Comparison of ENCODE assay signal across 21 cellular contexts in the genomic region with DNA sequence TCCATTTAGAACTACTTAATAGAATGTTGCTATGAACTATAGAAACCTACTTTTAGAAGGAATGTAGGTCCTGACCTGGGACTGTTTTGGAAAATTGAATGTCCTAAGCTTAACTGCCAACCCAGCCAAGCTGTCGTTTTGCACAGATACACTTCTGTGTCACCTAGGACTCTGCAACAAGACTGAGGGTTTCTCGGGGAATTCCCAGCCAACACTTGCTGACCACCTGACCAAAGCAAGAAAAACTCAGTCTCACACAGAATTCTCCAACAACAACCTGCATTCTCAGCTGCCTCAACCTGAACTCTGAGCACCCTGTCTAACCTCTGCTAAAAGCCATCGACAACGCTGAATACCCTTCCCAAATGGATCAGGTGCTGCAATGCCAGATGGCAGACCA.
DNase-seq lines count a peak whose midpoint lies in the region; ATAC-seq, FAIRE-seq and TF ChIP-seq lines count a peak whose summit lies in the region.
"Had no signal": no experiment of that assay in that cellular context is flagged by ENCODE, and none has a peak within 500 bp of the region (broad histone marks: within the 10 kb centered on the region; RNA-seq: fewer than 3 reads in every experiment).

No MANE protein-coding gene starts in this region.

- H4K20me1 ChIP-seq in SK-N-SH (ENCODE audit: insufficient read depth) = no peaks in the 10 kb centered on the region
- H4K20me1 ChIP-seq: BLaER1 had no signal

- POLR2A ChIA-PET in SK-N-SH (lab: Yijun Ruan, JAX) = no interaction called here

- H3K79me2 ChIP-seq in SK-N-SH (ENCODE audit: insufficient read depth) = no peaks in the 10 kb centered on the region

- ATAC-seq in GM19351 (IDR thresholded peaks at IDR 0.05; ENCODE audit: unreplicated experiment) = peak; percentile 84
- peak; percentile 64 for ATAC-seq in HG03442 (IDR thresholded peaks at IDR 0.05; ENCODE audit: unreplicated experiment)
- ATAC-seq in natural killer cell = peak in 2 of 3 donors; percentile 59 to 69
- ATAC-seq in esophagus mucosa = no peak
- ATAC-seq: CD8-positive, alpha-beta T cell; K562 had no signal

- H2AFZ ChIP-seq in SK-N-SH (ENCODE audit: low read depth) = no peak overlapping the region

- TF ChIP-seq EP300 in SK-N-SH (IDR thresholded peaks at IDR 0.05; ENCODE audit: borderline replicate concordance in 1 of 2, low read depth in 1 of 2, low read length in 1 of 2) = no peak

- H3K4me3 ChIP-seq in SK-N-SH (ENCODE audit: low read depth in 2 of 2, low read length in 1 of 2) = no peak overlapping the region
- H3K4me3 ChIP-seq: BLaER1, K562, SK-N-MC had no signal

- H3F3A ChIP-seq in SK-N-SH (replicated peaks; ENCODE audit: insufficient read depth) = no peaks in the 10 kb centered on the region

- no peaks in the 10 kb centered on the region for H3K36me3 Mint-ChIP-seq in natural killer cell
- H3K36me3 Mint-ChIP-seq: CD8-positive, alpha-beta T cell had no signal

- H3K27me3 Mint-ChIP-seq in natural killer cell (ENCODE audit: low read depth in 2 of 2) = peaks cover 0 to 19% of the 10 kb centered on the region in 2 donors

- FAIRE-seq in H54 (lab: Jason Lieb, UNC) = no peak
- FAIRE-seq: D721Med, K562, RCC 7860 had no signal

- peak; percentile 22 to 58 for DNase-seq in NCI-H524 (lab: John Stamatoyannopoulos, UW)
- no peak for DNase-seq in NCI-H524 treated with DMSO at 0.1 percent for 48 hours (lab: John Stamatoyannopoulos, UW)
- no peak for DNase-seq in natural killer cell
- no peak for DNase-seq in H54 (ENCODE audit: insufficient read length, low spot score)
- DNase-seq in SK-N-SH = no peak
- DNase-seq: CD8-positive, alpha-beta T cell; DND-41; GF-D8; HFFc6; NCI-H1417 treated with DMSO at 0.1 percent for 48 hours; NCI-H1930; NCI-H510A; Right ventricle myocardium superior had no signal

- H3K27me3 ChIP-seq in SK-N-SH (ENCODE audit: insufficient read depth) = no peaks in the 10 kb centered on the region
- H3K27me3 ChIP-seq: BLaER1 had no signal

- H3K27ac Mint-ChIP-seq in natural killer cell = no peak overlapping the region
- H3K27ac Mint-ChIP-seq: CD8-positive, alpha-beta T cell; HFFc6 had no signal

- no peaks in the 10 kb centered on the region for H3K9me2 ChIP-seq in SK-N-SH

- no peaks in the 10 kb centered on the region for H3K9me3 Mint-ChIP-seq in natural killer cell
- H3K9me3 Mint-ChIP-seq: CD8-positive, alpha-beta T cell; HFFc6 had no signal

- H3K4me3 Mint-ChIP-seq in natural killer cell = no peak overlapping the region
- H3K4me3 Mint-ChIP-seq: CD8-positive, alpha-beta T cell; HFFc6 had no signal

- H3K4me1 Mint-ChIP-seq in natural killer cell = peaks cover 0 to 3% of the 10 kb centered on the region in 2 donors

- no peak overlapping the region for H3K4me2 ChIP-seq in SK-N-SH
- H3K4me2 ChIP-seq: BLaER1 had no signal

- intact Hi-C loops in natural killer cell (cut with micrococcal nuclease) = no loop called here

- no peaks in the 10 kb centered on the region for H3K9me3 ChIP-seq in SK-N-SH
- H3K9me3 ChIP-seq: BLaER1 had no signal

- H3K36me3 ChIP-seq in SK-N-SH (replicated peaks in 1 of 2; ENCODE audit: control insufficient read depth in 1 of 2, insufficient read depth in 2 of 2, low read length in 1 of 2) = no peaks in the 10 kb centered on the region
- H3K36me3 ChIP-seq: BLaER1 had no signal

- no peak for TF ChIP-seq POLR2A in H54 (IDR thresholded peaks at IDR 0.05; ENCODE audit: low read depth, low read length)

- no peak overlapping the region for H3K9ac ChIP-seq in SK-N-SH
- H3K9ac ChIP-seq: BLaER1 had no signal

- no peak for TF ChIP-seq RAD21 in SK-N-SH (IDR thresholded peaks at IDR 0.05; ENCODE audit: low read length)

- peaks cover 0 to 8% of the 10 kb centered on the region in 2 experiments; a peak in 1 of 4 replicates for H3K4me1 ChIP-seq in SK-N-SH (ENCODE audit: control insufficient read depth in 1 of 2, insufficient read depth in 2 of 2, low read depth in 1 of 2, low read length in 1 of 2)

- WGBS in SK-N-SH (ENCODE audit: low lambda C conversion rate) = 49% methylated on average over 3 of the region's 4 CpGs

- CTCF ChIA-PET in SK-N-SH (lab: Yijun Ruan, JAX) = interaction anchor here (1.4 kb wide), 1 partner anchor 11 kb away, joined by 3 read pairs; no protein-coding TSS in a partner anchor

- no peak for TF ChIP-seq CTCF in natural killer cell (IDR thresholded peaks at IDR 0.05)
- no peak for TF ChIP-seq CTCF in SK-N-SH (IDR thresholded peaks at IDR 0.05)

- no peak overlapping the region for H3K27ac ChIP-seq in SK-N-SH (ENCODE audit: low read depth in 2 of 2, low read length in 1 of 2)
- H3K27ac ChIP-seq: BLaER1, SK-N-MC had no signal

TF ChIP-seq in SK-N-SH, 30 proteins besides CTCF, POLR2A, EP300 and RAD21:
- TF ChIP-seq FOXJ3 (CRISPR knock-in tag; IDR thresholded peaks at IDR 0.05) = no peak
- TF ChIP-seq, protein P1, sequence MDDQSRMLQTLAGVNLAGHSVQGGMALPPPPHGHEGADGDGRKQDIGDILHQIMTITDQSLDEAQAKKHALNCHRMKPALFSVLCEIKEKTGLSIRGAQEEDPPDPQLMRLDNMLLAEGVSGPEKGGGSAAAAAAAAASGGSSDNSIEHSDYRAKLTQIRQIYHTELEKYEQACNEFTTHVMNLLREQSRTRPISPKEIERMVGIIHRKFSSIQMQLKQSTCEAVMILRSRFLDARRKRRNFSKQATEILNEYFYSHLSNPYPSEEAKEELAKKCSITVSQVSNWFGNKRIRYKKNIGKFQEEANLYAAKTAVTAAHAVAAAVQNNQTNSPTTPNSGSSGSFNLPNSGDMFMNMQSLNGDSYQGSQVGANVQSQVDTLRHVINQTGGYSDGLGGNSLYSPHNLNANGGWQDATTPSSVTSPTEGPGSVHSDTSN (IDR thresholded peaks at IDR 0.05) = no peak
- TF ChIP-seq EZH2phosphoT487 (IDR thresholded peaks at IDR 0.05; ENCODE audit: borderline replicate concordance, low read depth) = no peak
- TF ChIP-seq RFX5 (IDR thresholded peaks at IDR 0.05; ENCODE audit: low read length) = no peak
- TF ChIP-seq POLR2AphosphoS5 (IDR thresholded peaks at IDR 0.05; ENCODE audit: low read depth, low read length) = no peak
- TF ChIP-seq TAF1 (IDR thresholded peaks at IDR 0.05; ENCODE audit: borderline replicate concordance, low read depth, low read length) = no peak
- no peak for TF ChIP-seq SIN3A (IDR thresholded peaks at IDR 0.05; ENCODE audit: borderline replicate concordance, low read depth, low read length)

Comparison
In these comparisons a context has a peak if more than half of its experiments do, and no peak if none do; other contexts are left out.
1. DNase-seq: peak in NCI-H524 (2 of 2); none in NCI-H524 treated with DMSO at 0.1 percent for 48 hours (single experiment), natural killer cell (single experiment), H54 (single experiment) and SK-N-SH (single experiment).